In genomic region chr5:62779010-62779422, GRCh38 we compare ENCODE assay signal across 8 cellular contexts.
DNase-seq lines count a peak whose midpoint lies in the region; ATAC-seq, FAIRE-seq and TF ChIP-seq lines count a peak whose summit lies in the region.

No MANE protein-coding gene starts in this region.

- no peak overlapping the region for H3K27ac Mint-ChIP-seq in T-helper 17 cell

- H3K9me3 ChIP-seq in T-helper 17 cell (ENCODE audit: control insufficient read depth, low read length, poor library complexity, severe bottlenecking) = no peaks in the 10 kb centered on the region

- peaks cover 10% of the 10 kb centered on the region for H3K27me3 Mint-ChIP-seq in T-helper 17 cell

- TF ChIP-seq POLR2A in NB4 (IDR thresholded peaks at IDR 0.05; ENCODE audit: extremely low read depth, insufficient read length) = no peak

- FAIRE-seq in D721Med (lab: Jason Lieb, UNC) = peak; percentile 38

- H3K4me1 ChIP-seq in foreskin keratinocyte = no peaks in the 10 kb centered on the region

- ATAC-seq in GM21423 (IDR thresholded peaks at IDR 0.05; ENCODE audit: unreplicated experiment) = peak; percentile 67
- ATAC-seq in T-helper 17 cell = peak; percentile 59
- ATAC-seq in foreskin keratinocyte = peak; percentile 91
- ATAC-seq in omental fat pad (ENCODE audit: low FRiP score) = peak; percentile 68

- no peak overlapping the region for H3K4me3 ChIP-seq in NB4 (ENCODE audit: low read depth, low read length)

- TF ChIP-seq CTCF in D721Med (IDR thresholded peaks at IDR 0.05; ENCODE audit: insufficient read depth, missing control alignments) = peak; percentile 84
- peak; percentile 63 for TF ChIP-seq CTCF in NB4 (IDR thresholded peaks at IDR 0.05; ENCODE audit: low read depth, low read length)
- TF ChIP-seq CTCF in foreskin keratinocyte (conservative IDR thresholded peaks at IDR 0.05) = peak; percentile 77
- peak in 1 of 3 donors; percentile 44 for TF ChIP-seq CTCF in omental fat pad (IDR thresholded peaks at IDR 0.05)

- no peaks in the 10 kb centered on the region for H3K27me3 ChIP-seq in foreskin keratinocyte

- H3K4me3 Mint-ChIP-seq in T-helper 17 cell = no peak overlapping the region

- peak; percentile 28 for DNase-seq in D721Med (ENCODE audit: insufficient read length, low spot score)
- peak; percentile 52 for DNase-seq in NB4 (ENCODE audit: low read depth)
- DNase-seq in T-helper 17 cell = no peak
- DNase-seq in foreskin keratinocyte = peak; percentile 12 to 42
- no peak for DNase-seq in omental fat pad (ENCODE audit: low spot score)
- DNase-seq in GDM1 (lab: John Stamatoyannopoulos, UW) = no peak
- no peak for DNase-seq in activated CD4-positive, CD25-positive, alpha-beta regulatory T cell (lab: John Stamatoyannopoulos, UW)

- peaks cover 2% of the 10 kb centered on the region for H3K4me1 Mint-ChIP-seq in T-helper 17 cell

- H3K36me3 Mint-ChIP-seq in T-helper 17 cell (ENCODE audit: low read depth) = no peaks in the 10 kb centered on the region

- no peak overlapping the region for H3K27ac ChIP-seq in foreskin keratinocyte

Comparison
In these comparisons a context has a peak if more than half of its experiments do, and no peak if none do; other contexts are left out.
1. DNase-seq: peak in D721Med (single experiment), NB4 (single experiment) and foreskin keratinocyte (2 of 2); none in T-helper 17 cell (0 of 3), omental fat pad (single experiment), GDM1 (single experiment) and activated CD4-positive, CD25-positive, alpha-beta regulatory T cell (0 of 4).
2. Peak in every context shown above with its lines, with median percentiles within 50 percentile points of each other: ATAC-seq.